ENCODE assay signal across 21 cellular contexts in the genomic region with DNA sequence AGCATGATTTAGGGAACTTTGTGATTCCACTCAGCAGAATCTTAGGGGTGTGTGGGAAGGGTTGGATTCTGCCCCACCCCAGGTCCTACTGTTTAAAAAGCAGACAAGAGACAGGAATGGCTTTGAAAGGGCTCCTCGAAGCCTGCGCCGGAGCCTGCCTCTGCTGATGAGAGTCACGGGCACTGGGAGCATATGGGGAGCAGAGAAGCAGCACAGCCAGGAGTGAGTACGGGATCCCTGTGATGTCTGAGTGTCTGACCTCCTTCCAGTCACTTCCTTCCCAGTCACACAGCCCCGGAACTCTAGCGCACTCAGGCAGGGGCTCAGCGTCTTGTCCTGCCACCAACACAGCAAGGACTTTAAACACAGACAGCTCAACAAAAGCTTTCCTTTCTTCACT.
A peak's percentile ranks its signal among the peaks of the same experiment; 100 is the strongest.
DNase-seq lines count a peak whose midpoint lies in the region; ATAC-seq and TF ChIP-seq lines count a peak whose summit lies in the region.
"Had no signal": no experiment of that assay in that cellular context is flagged by ENCODE, and none has a peak within 500 bp of the region (broad histone marks: within the 10 kb centered on the region; RNA-seq: fewer than 3 reads in every experiment).

No MANE protein-coding gene starts in this region.

- no CpG with 5 or more reads among the region's 8 CpGs for WGBS in neuronal stem cell (ENCODE audit: extremely low coverage in 2 of 2, insufficient read length in 2 of 2, insufficient replicate concordance in 1 of 2), 2 donors

- H3K4me1 ChIP-seq in neuronal stem cell (ENCODE audit: control insufficient read depth in 2 of 2, insufficient read depth in 1 of 2, low read depth in 1 of 2, low read length in 2 of 2) = peaks cover 0 to 3% of the 10 kb centered on the region in 2 donors
- H3K4me1 ChIP-seq in uterus = no peaks in the 10 kb centered on the region
- H3K4me1 ChIP-seq: BE2C, BLaER1 had no signal

- no peak overlapping the region for H3K4me2 ChIP-seq in neuronal stem cell (ENCODE audit: insufficient read depth, low read length, poor library complexity, severe bottlenecking)
- H3K4me2 ChIP-seq: BLaER1 had no signal

- H3K27ac ChIP-seq in neuronal stem cell (replicated peaks; ENCODE audit: low read length) = no peak overlapping the region
- no peak overlapping the region for H3K27ac ChIP-seq in uterus
- H3K27ac ChIP-seq: BLaER1 had no signal

- H4K91ac ChIP-seq in neuronal stem cell (ENCODE audit: low read depth, low read length, poor library complexity) = no peak overlapping the region

- H2BK12ac ChIP-seq in neuronal stem cell (ENCODE audit: low read length) = no peak overlapping the region

- DNase-seq in G401 (ENCODE audit: low spot score) (peak; percentile 82), cerebellar nuclear complex (lab: John Stamatoyannopoulos, UW) (peak; percentile 16 to 30), neuronal stem cell (ENCODE audit: low spot score) (no peak), uterus (no peak), T-helper 2 cell (no peak)
- DNase-seq: 8988T; ACHN; BE2C; CD4-positive, alpha-beta memory T cell; CD4-positive, CD25-positive, alpha-beta regulatory T cell; CD8-positive, alpha-beta memory T cell; COR-L47; DMS 273 treated with DMSO at 0.1 percent for 48 hours; DMS153; DMS53; DMS79; DND-41; GDM1 had no signal

- H3K27me3 ChIP-seq in neuronal stem cell (ENCODE audit: control insufficient read depth in 3 of 3, insufficient read depth in 3 of 3, low read depth in 1 of 3, low read length in 3 of 3) (peaks cover 0 to under 1% (median 0%) of the 10 kb centered on the region in 3 experiments), uterus (no peaks in the 10 kb centered on the region)
- H3K27me3 ChIP-seq: BLaER1 had no signal

- no peak overlapping the region for H3K9ac ChIP-seq in neuronal stem cell (ENCODE audit: low read depth, low read length, poor library complexity)
- H3K9ac ChIP-seq: BLaER1 had no signal

- H3K79me1 ChIP-seq in neuronal stem cell (ENCODE audit: low read depth, low read length) = no peaks in the 10 kb centered on the region

- no peak overlapping the region for H2AK5ac ChIP-seq in neuronal stem cell (ENCODE audit: low read depth, low read length)

- H3K4me3 ChIP-seq in neuronal stem cell (ENCODE audit: low read length in 2 of 2) (no peak overlapping the region), uterus (no peak overlapping the region)
- H3K4me3 ChIP-seq: BLaER1, GM12878 had no signal

- H3K18ac ChIP-seq in neuronal stem cell (ENCODE audit: low read length) = no peak overlapping the region

- no peak for TF ChIP-seq POLR2A in uterus (IDR thresholded peaks at IDR 0.05)

- H3K23ac ChIP-seq in neuronal stem cell (ENCODE audit: low read depth, low read length, poor library complexity) = no peak overlapping the region

- H2BK120ac ChIP-seq in neuronal stem cell (ENCODE audit: low read depth, low read length) = no peak overlapping the region

- in situ Hi-C loops in G401 (cut with HindIII; ENCODE audit: low sequenced_read_pairs) = no loop called here

- peak overlapping the region; percentile 23 for H2AFZ ChIP-seq in neuronal stem cell (ENCODE audit: low read length)

- no peak for ATAC-seq in HG03469 (IDR thresholded peaks at IDR 0.05; ENCODE audit: unreplicated experiment)
- ATAC-seq: GM12878 had no signal

- no peak overlapping the region for H2BK5ac ChIP-seq in neuronal stem cell (ENCODE audit: low read length)

- intact Hi-C loops in uterus (cut with DNase I; ENCODE audit: low total_unique reads) = no loop called here

- H2BK15ac ChIP-seq in neuronal stem cell (ENCODE audit: low read length) = no peak overlapping the region

- no peak overlapping the region for H3K14ac ChIP-seq in neuronal stem cell (ENCODE audit: low read length)

- TF ChIP-seq CTCF in uterus (IDR thresholded peaks at IDR 0.05) = no peak

- H3K4ac ChIP-seq in neuronal stem cell (ENCODE audit: low read length) = no peak overlapping the region

- H3K36me3 ChIP-seq in neuronal stem cell (replicated peaks in 1 of 2; ENCODE audit: control insufficient read depth in 2 of 2, insufficient read depth in 2 of 2, low read length in 2 of 2) = no peaks in the 10 kb centered on the region
- no peaks in the 10 kb centered on the region for H3K36me3 ChIP-seq in uterus
- H3K36me3 ChIP-seq: BE2C, BLaER1 had no signal

- H4K8ac ChIP-seq in neuronal stem cell (ENCODE audit: low read depth, low read length) = no peak overlapping the region

- no peaks in the 10 kb centered on the region for H3K9me3 ChIP-seq in neuronal stem cell (replicated peaks in 1 of 2; ENCODE audit: control insufficient read depth in 2 of 2, insufficient read depth in 1 of 2, low read depth in 1 of 2, low read length in 2 of 2)
- no peaks in the 10 kb centered on the region for H3K9me3 ChIP-seq in uterus
- H3K9me3 ChIP-seq: BE2C, BLaER1 had no signal

Comparison
In these comparisons a context has a peak if more than half of its experiments do, and no peak if none do; other contexts are left out.
1. DNase-seq: peak in G401 (single experiment) and cerebellar nuclear complex (2 of 2); none in neuronal stem cell (single experiment), uterus (0 of 2) and T-helper 2 cell (0 of 5).